Comparison of ENCODE assay signal across 14 cellular contexts in the genomic region with DNA sequence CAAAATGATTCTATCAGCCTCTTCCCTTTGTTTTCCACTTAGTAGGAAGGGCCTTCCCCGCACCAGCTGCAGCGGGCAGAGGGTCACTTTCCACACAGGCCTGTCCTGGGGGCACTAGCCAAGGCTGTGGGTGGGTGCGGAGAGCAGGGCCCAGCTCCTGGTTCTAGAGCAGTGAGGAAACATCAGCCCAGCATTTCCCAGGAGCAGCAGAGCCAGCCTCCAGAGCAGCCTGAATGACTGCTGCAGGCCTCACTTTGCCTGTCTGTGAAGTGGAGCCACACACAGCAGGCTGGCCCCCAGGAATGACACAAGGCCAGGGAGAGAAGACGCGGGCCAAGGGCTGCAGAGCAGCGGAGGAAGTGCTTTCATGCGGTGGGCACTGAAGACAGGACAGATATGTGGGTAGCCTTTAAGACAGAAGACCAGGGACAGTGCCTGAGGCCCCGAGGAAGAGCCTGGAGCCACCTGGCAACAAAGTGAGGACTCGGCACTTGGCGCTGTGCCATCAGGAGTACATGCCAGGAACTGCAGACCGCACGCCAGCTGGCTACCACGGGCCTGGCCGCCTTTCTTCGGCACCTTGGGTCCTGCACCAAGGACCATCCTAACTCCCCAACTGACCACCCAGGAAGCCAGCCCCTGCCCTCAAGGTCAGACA. TPM values are rescaled to one million over a fixed set of nuclear protein-coding genes. Genes with fewer than 3 reads are reported as not detected.
DNase-seq lines count a peak whose midpoint lies in the region; ATAC-seq, FAIRE-seq and TF ChIP-seq lines count a peak whose summit lies in the region.
"Had no signal": no experiment of that assay in that cellular context is flagged by ENCODE, and none has a peak within 500 bp of the region (broad histone marks: within the 10 kb centered on the region; RNA-seq: fewer than 3 reads in every experiment).

No MANE protein-coding gene starts in this region.

- no peak overlapping the region for H3K9ac ChIP-seq in H1 (replicated peaks in 1 of 4; ENCODE audit: extremely low read depth in 1 of 4, low read depth in 3 of 4, low read length in 3 of 4)

- no peak overlapping the region for H3K4ac ChIP-seq in H1 (replicated peaks; ENCODE audit: insufficient read length, low read depth, low read length)

- no peak overlapping the region for H3K14ac ChIP-seq in H1 (ENCODE audit: insufficient read length)

- peaks cover 6% of the 10 kb centered on the region; the same call in 1 of the 2 replicates for H3K79me1 ChIP-seq in H1 (ENCODE audit: low read depth, low read length)

- TF ChIP-seq EP300 in H1 (IDR thresholded peaks at IDR 0.05; ENCODE audit: borderline replicate concordance in 1 of 2, low read depth in 2 of 2, low read length in 2 of 2), result no peak

- H3K9me3 ChIP-seq in H1 (ENCODE audit: insufficient read depth in 2 of 2, low read depth in 1 of 2, low read length in 1 of 2) (no peaks in the 10 kb centered on the region), gastrocnemius medialis (no peaks in the 10 kb centered on the region)
- H3K9me3 ChIP-seq in CD8-positive, alpha-beta memory T cell (ENCODE audit: low read length), result no peaks in the 10 kb centered on the region
- H3K9me3 ChIP-seq: A549, ascending aorta, esophagus muscularis mucosa had no signal

- no peaks in the 10 kb centered on the region for H3K36me3 ChIP-seq in H1 (ENCODE audit: control insufficient read depth in 2 of 4, insufficient read depth in 4 of 4, low read length in 3 of 4)
- no peaks in the 10 kb centered on the region for H3K36me3 ChIP-seq in gastrocnemius medialis
- no peaks in the 10 kb centered on the region for H3K36me3 ChIP-seq in CD8-positive, alpha-beta memory T cell (ENCODE audit: insufficient read depth, low read length)
- H3K36me3 ChIP-seq: ascending aorta, esophagus muscularis mucosa had no signal

- peak overlapping the region; percentile 42; the same call in 1 of the 2 replicates for H2BK12ac ChIP-seq in H1 (ENCODE audit: low read depth, low read length)

- H3K18ac ChIP-seq in H1 (ENCODE audit: extremely low read depth, low read length), result no peak overlapping the region

- no peak overlapping the region for H2BK120ac ChIP-seq in H1 (replicated peaks; ENCODE audit: low read depth, low read length)

- no peak overlapping the region for H2AFZ ChIP-seq in H1 (ENCODE audit: low read length)

- H4K8ac ChIP-seq in H1 (ENCODE audit: extremely low read depth, insufficient read depth, low read length), result no peak overlapping the region

- H3K23me2 ChIP-seq in H1 (ENCODE audit: low read depth, low read length), result no peaks in the 10 kb centered on the region

- in situ Hi-C loops in gastrocnemius medialis (cut with MboI; ENCODE audit: low sequenced_read_pairs in 4 of 4), result loop anchor here in 2 of 4 donors (10.0 kb wide), 1 partner anchor 53 kb away; no protein-coding TSS in a partner anchor

- H2AK5ac ChIP-seq in H1 (ENCODE audit: low read depth, low read length), result no peak overlapping the region

- H3K23ac ChIP-seq in H1 (ENCODE audit: insufficient read length), result no peak overlapping the region

- CTCF ChIA-PET in activated CD4-positive, alpha-beta T cell treated with anti-CD3 and anti-CD28 coated beads, Interleukin-2, amount 10 ng/mL, durations not matched to agents 7 days and 5 days (lab: Charles Lee), result no interaction called here
- CTCF ChIA-PET in H1 (lab: Charles Lee; ENCODE audit: partially characterized antibody), result interaction anchor here (0.6 to 34.3 kb wide), 7 partner anchors 8 to 1297 kb away, joined by 3 to 1769 read pairs (median 24); partner anchors contain the start of genes ACOT7 and HES2
- CTCF ChIA-PET in CD8-positive, alpha-beta memory T cell (lab: Charles Lee), result interaction anchor here (1.1 to 2.0 kb wide), 3 partner anchors 11 to 105 kb away, joined by 3 to 4 read pairs (median 4); no protein-coding TSS in a partner anchor

- peaks cover 5% of the 10 kb centered on the region for H3K36me3 Mint-ChIP-seq in activated CD4-positive, alpha-beta T cell treated with anti-CD3 and anti-CD28 coated beads, Interleukin-2, amount 10 ng/mL, durations not matched to agents 7 days and 5 days (ENCODE audit: low read depth)
- H3K36me3 Mint-ChIP-seq in CD8-positive, alpha-beta memory T cell, result no peaks in the 10 kb centered on the region
- H3K36me3 Mint-ChIP-seq: natural killer cell treated with Interleukin-12 subunit alpha and Interleukin-12 subunit beta and Interleukin-15 and Interleukin-18, amount 100 ng/mL, for 72 hours had no signal

- H4K20me1 ChIP-seq in H1 (replicated peaks in 1 of 2; ENCODE audit: control insufficient read depth in 1 of 2, insufficient read depth in 2 of 2, low read length in 2 of 2), result peaks cover 15 to 30% of the 10 kb centered on the region in 2 experiments

- H3K56ac ChIP-seq in H1 (replicated peaks; ENCODE audit: insufficient read length, low read depth, low read length), result no peak overlapping the region

- TF ChIP-seq RAD21 in H1 (IDR thresholded peaks at IDR 0.05 in 1 of 2, conservative IDR thresholded peaks at IDR 0.05 in 1 of 2; ENCODE audit: low read depth in 2 of 2, low read length in 2 of 2), result no peak

- DNase-seq in activated CD4-positive, alpha-beta T cell treated with anti-CD3 and anti-CD28 coated beads, Interleukin-2, amount 10 ng/mL, durations not matched to agents 7 days and 5 days, result no peak
- no peak for DNase-seq in activated CD4-positive, alpha-beta T cell treated with anti-CD3 and anti-CD28 coated beads for 1 hour
- DNase-seq in NCI-H510A (lab: John Stamatoyannopoulos, UW) (peak; percentile 88), H1 (ENCODE audit: low read depth in 1 of 2, low spot score in 2 of 2) (no peak), gastrocnemius medialis (peak; percentile 51 to 56), retina (no peak), HTR-8/SVneo (ENCODE audit: insufficient read length, low spot score) (no peak)
- DNase-seq in CD8-positive, alpha-beta memory T cell, result no peak
- DNase-seq: stimulated activated CD8-positive, alpha-beta memory T cell treated with anti-CD3 and anti-CD28 coated beads, Interleukin-4, amount 100 ng/mL, for 48 hours; T1000 had no signal

- H2BK20ac ChIP-seq in H1 (ENCODE audit: low read length), result no peak overlapping the region; the same call in 1 of the 2 replicates

- H3K79me2 ChIP-seq in H1 (ENCODE audit: control insufficient read depth in 1 of 2, insufficient read depth in 2 of 2, low read length in 2 of 2), result peaks cover 0 to 33% of the 10 kb centered on the region in 2 experiments; a peak in 2 of 4 replicates

- no peaks in the 10 kb centered on the region for H3K9me3 Mint-ChIP-seq in activated CD4-positive, alpha-beta T cell treated with anti-CD3 and anti-CD28 coated beads, Interleukin-2, amount 10 ng/mL, durations not matched to agents 7 days and 5 days
- H3K9me3 Mint-ChIP-seq in CD8-positive, alpha-beta memory T cell, result no peaks in the 10 kb centered on the region
- H3K9me3 Mint-ChIP-seq: natural killer cell treated with Interleukin-12 subunit alpha and Interleukin-12 subunit beta and Interleukin-15 and Interleukin-18, amount 100 ng/mL, for 72 hours had no signal

- intact Hi-C loops in gastrocnemius medialis (cut with DNase I; ENCODE audit: low total_unique reads), result loop anchor here (5.0 kb wide), 1 partner anchor 41 kb away; the partner anchor contains the start of gene ACOT7

- peak overlapping the region; percentile 22 for H2BK5ac ChIP-seq in H1 (ENCODE audit: low read depth, low read length)

- POLR2A ChIA-PET in activated CD4-positive, alpha-beta T cell treated with anti-CD3 and anti-CD28 coated beads, Interleukin-2, amount 10 ng/mL, durations not matched to agents 7 days and 5 days (lab: Charles Lee), result interaction anchor here (1.1 kb wide), 1 partner anchor 42 kb away, joined by 3 read pairs; the partner anchor contains the start of gene ACOT7
- POLR2A ChIA-PET in H1 (lab: Charles Lee; ENCODE audit: partially characterized antibody), result interaction anchor here (0.6 to 1.8 kb wide), 5 partner anchors 10 to 113 kb away, joined by 3 to 6 read pairs (median 3); partner anchors contain the start of gene HES2
- POLR2A ChIA-PET in CD8-positive, alpha-beta memory T cell (lab: Charles Lee), result no interaction called here

- peaks cover 0 to 8% (median 2%) of the 10 kb centered on the region in 4 experiments; a peak in 5 of 7 replicates for H3K4me1 ChIP-seq in H1 (replicated peaks in 1 of 4; ENCODE audit: control insufficient read depth in 3 of 4, insufficient read depth in 4 of 4, low read length in 3 of 4)
- H3K4me1 ChIP-seq in gastrocnemius medialis, result peaks cover 30 to 33% of the 10 kb centered on the region in 2 donors
- peaks cover 20% of the 10 kb centered on the region for H3K4me1 ChIP-seq in CD8-positive, alpha-beta memory T cell (ENCODE audit: insufficient read depth, low read length)

- WGBS in H1 (ENCODE audit: extremely low coverage in 1 of 2, insufficient coverage in 1 of 2, insufficient read length in 1 of 2, insufficient replicate concordance in 2 of 2, low coverage in 1 of 2, low lambda C conversion rate in 2 of 2, missing lambda C conversion rate in 1 of 2), 2 experiments, result 91% methylated on average over 14 of the region's 15 CpGs; no CpG with 5 or more reads in 1 of the 2 experiments

- TF ChIP-seq POLR2A in H1 (IDR thresholded peaks at IDR 0.05; ENCODE audit: control extremely low read depth in 1 of 2, low read depth in 2 of 2, low read length in 2 of 2) (no peak), gastrocnemius medialis (IDR thresholded peaks at IDR 0.05) (no peak)

- no peak overlapping the region for H4K91ac ChIP-seq in H1 (replicated peaks; ENCODE audit: insufficient read length, low read length)

- no peak overlapping the region; the same call in 1 of the 2 replicates for H2BK15ac ChIP-seq in H1 (ENCODE audit: low read length)

- no peak overlapping the region for H3K4me3 ChIP-seq in H1 (ENCODE audit: extremely low read depth in 1 of 4, insufficient read depth in 2 of 4, low read depth in 3 of 4, low read length in 4 of 4)
- H3K4me3 ChIP-seq in gastrocnemius medialis, result no peak overlapping the region
- H3K4me3 ChIP-seq in CD8-positive, alpha-beta memory T cell (ENCODE audit: low read length), result no peak overlapping the region
- H3K4me3 ChIP-seq: A549, ascending aorta, esophagus muscularis mucosa had no signal

- no peak overlapping the region for H3K4me3 Mint-ChIP-seq in activated CD4-positive, alpha-beta T cell treated with anti-CD3 and anti-CD28 coated beads, Interleukin-2, amount 10 ng/mL, durations not matched to agents 7 days and 5 days
- no peak overlapping the region for H3K4me3 Mint-ChIP-seq in CD8-positive, alpha-beta memory T cell
- H3K4me3 Mint-ChIP-seq: natural killer cell treated with Interleukin-12 subunit alpha and Interleukin-12 subunit beta and Interleukin-15 and Interleukin-18, amount 100 ng/mL, for 72 hours had no signal

- no peak overlapping the region for H3K27ac ChIP-seq in H1 (ENCODE audit: low read depth, low read length)
- no peak overlapping the region for H3K27ac ChIP-seq in gastrocnemius medialis
- no peak overlapping the region for H3K27ac ChIP-seq in CD8-positive, alpha-beta memory T cell (ENCODE audit: low read depth, low read length)
- H3K27ac ChIP-seq: ascending aorta, esophagus muscularis mucosa had no signal

- FAIRE-seq in H1 (lab: Jason Lieb, UNC) (no peak), HTR-8/SVneo (lab: Jason Lieb, UNC) (no peak)
- FAIRE-seq: A549 had no signal

- no peak overlapping the region for H4K5ac ChIP-seq in H1 (ENCODE audit: insufficient read length, low read depth, low read length)

- 0 out of 4 replicates have a peak overlapping the region, but pooled peaks of 1 of the 2 experiments have one; percentile 9 for H3K4me2 ChIP-seq in H1 (ENCODE audit: insufficient read depth in 1 of 2, low read depth in 2 of 2, low read length in 2 of 2)
- H3K4me2 ChIP-seq: A549 had no signal

- peaks cover 35% of the 10 kb centered on the region for H3K4me1 Mint-ChIP-seq in activated CD4-positive, alpha-beta T cell treated with anti-CD3 and anti-CD28 coated beads, Interleukin-2, amount 10 ng/mL, durations not matched to agents 7 days and 5 days
- H3K4me1 Mint-ChIP-seq in CD8-positive, alpha-beta memory T cell, result peaks cover 19 to 25% (median 22%) of the 10 kb centered on the region in 3 donors

- H3K27ac Mint-ChIP-seq in activated CD4-positive, alpha-beta T cell treated with anti-CD3 and anti-CD28 coated beads, Interleukin-2, amount 10 ng/mL, durations not matched to agents 7 days and 5 days, result peak overlapping the region; percentile 68
- peak overlapping the region in 3 of 8 donors; percentile 70 to 95 (median 80) for H3K27ac Mint-ChIP-seq in CD8-positive, alpha-beta memory T cell

- no peaks in the 10 kb centered on the region for H3K27me3 Mint-ChIP-seq in activated CD4-positive, alpha-beta T cell treated with anti-CD3 and anti-CD28 coated beads, Interleukin-2, amount 10 ng/mL, durations not matched to agents 7 days and 5 days
- no peaks in the 10 kb centered on the region for H3K27me3 Mint-ChIP-seq in CD8-positive, alpha-beta memory T cell
- H3K27me3 Mint-ChIP-seq: natural killer cell treated with Interleukin-12 subunit alpha and Interleukin-12 subunit beta and Interleukin-15 and Interleukin-18, amount 100 ng/mL, for 72 hours had no signal

- TF ChIP-seq CTCF in H1 (IDR thresholded peaks at IDR 0.05; ENCODE audit: control extremely low read depth in 1 of 3, insufficient read depth in 1 of 3, low read depth in 1 of 3, low read length in 3 of 3) (no peak), gastrocnemius medialis (IDR thresholded peaks at IDR 0.05 in 4 of 5, conservative IDR thresholded peaks at IDR 0.05 in 1 of 5) (no peak)

- H3K27me3 ChIP-seq in H1 (replicated peaks in 1 of 4; ENCODE audit: control insufficient read depth in 3 of 4, extremely low read depth in 1 of 4, insufficient read depth in 3 of 4, low read length in 3 of 4) (no peaks in the 10 kb centered on the region), gastrocnemius medialis (no peaks in the 10 kb centered on the region)
- no peaks in the 10 kb centered on the region for H3K27me3 ChIP-seq in CD8-positive, alpha-beta memory T cell (ENCODE audit: insufficient read depth, low read length, poor library complexity, severe bottlenecking)
- H3K27me3 ChIP-seq: ascending aorta, esophagus muscularis mucosa had no signal

- ATAC-seq in gastrocnemius medialis, result peak; percentile 32 to 52
- ATAC-seq: A549; natural killer cell treated with Interleukin-12 subunit alpha and Interleukin-12 subunit beta and Interleukin-15 and Interleukin-18, amount 100 ng/mL, for 72 hours had no signal

RNA-seq across cellular contexts. Expression of gene ACOT7, which starts 42.0 kb away (rescaled TPM):
- 100 to 1,000 TPM; 101 TPM for total RNA-seq in activated CD4-positive, alpha-beta T cell treated with anti-CD3 and anti-CD28 coated beads, Interleukin-2, amount 10 ng/mL, durations not matched to agents 7 days and 5 days
- 150 and 151 TPM in 2 replicates for total RNA-seq in H1 (2021; fragmentation: NEBNext Ultra II Directional; extraction: Animal tissue kit (Norgen Biotek cat#: 25700))
- polyA plus RNA-seq in H1 (2011; rRNA removed), result 214 and 263 TPM in 2 replicates
- 194 TPM for polyA plus RNA-seq in H1 (2011; cell fraction: cytosol; rRNA removed)
- polyA plus RNA-seq in H1 (2011; cell fraction: nucleus; rRNA removed), result 168 TPM
- polyA plus RNA-seq in H1 (2012, experiment 1 of 2), result 126 to 192 TPM (median 179 TPM) in 4 replicates
- polyA plus RNA-seq in H1 (2012, experiment 2 of 2), result 213 TPM
- polyA plus RNA-seq in H1 (2013, experiment 1 of 2), result 128 TPM
- 131 TPM for polyA plus RNA-seq in H1 (2013, experiment 2 of 2)
- polyA minus RNA-seq in H1 (2011; rRNA and poly(A)+ RNA removed), result 103 and 119 TPM in 2 replicates
- polyA minus RNA-seq in H1 (2011; cell fraction: cytosol; rRNA and poly(A)+ RNA removed), result 58.6 TPM
- 43.6 TPM for polyA minus RNA-seq in H1 (2011; cell fraction: nucleus; rRNA and poly(A)+ RNA removed)
- total RNA-seq in gastrocnemius medialis, result 1 to 10 TPM; 1.3 to 5.8 (median 3.2) TPM
- total RNA-seq in CD8-positive, alpha-beta memory T cell, result 100 to 1,000 TPM; 109 TPM
- 10.0 TPM for polyA plus RNA-seq in CD8-positive, alpha-beta memory T cell

Comparison
In these comparisons a context has a peak if more than half of its experiments do, and no peak if none do; other contexts are left out.
1. DNase-seq: peak in NCI-H510A (single experiment) and gastrocnemius medialis (2 of 2); none in activated CD4-positive, alpha-beta T cell treated with anti-CD3 and anti-CD28 coated beads, Interleukin-2, amount 10 ng/mL, durations not matched to agents 7 days and 5 days (single experiment), activated CD4-positive, alpha-beta T cell treated with anti-CD3 and anti-CD28 coated beads for 1 hour (single experiment), H1 (0 of 2), CD8-positive, alpha-beta memory T cell (0 of 5), retina (single experiment) and HTR-8/SVneo (single experiment).
2. RNA of gene ACOT7, which starts 42.0 kb away (total RNA-seq): 150 to 151 TPM in H1, 109 TPM in CD8-positive, alpha-beta memory T cell and 101 TPM in activated CD4-positive, alpha-beta T cell treated with anti-CD3 and anti-CD28 coated beads, Interleukin-2, amount 10 ng/mL, durations not matched to agents 7 days and 5 days; 1.3 to 5.8 TPM in gastrocnemius medialis; every median in the first group is over 10 times any median in the second.